In the genomic region with DNA sequence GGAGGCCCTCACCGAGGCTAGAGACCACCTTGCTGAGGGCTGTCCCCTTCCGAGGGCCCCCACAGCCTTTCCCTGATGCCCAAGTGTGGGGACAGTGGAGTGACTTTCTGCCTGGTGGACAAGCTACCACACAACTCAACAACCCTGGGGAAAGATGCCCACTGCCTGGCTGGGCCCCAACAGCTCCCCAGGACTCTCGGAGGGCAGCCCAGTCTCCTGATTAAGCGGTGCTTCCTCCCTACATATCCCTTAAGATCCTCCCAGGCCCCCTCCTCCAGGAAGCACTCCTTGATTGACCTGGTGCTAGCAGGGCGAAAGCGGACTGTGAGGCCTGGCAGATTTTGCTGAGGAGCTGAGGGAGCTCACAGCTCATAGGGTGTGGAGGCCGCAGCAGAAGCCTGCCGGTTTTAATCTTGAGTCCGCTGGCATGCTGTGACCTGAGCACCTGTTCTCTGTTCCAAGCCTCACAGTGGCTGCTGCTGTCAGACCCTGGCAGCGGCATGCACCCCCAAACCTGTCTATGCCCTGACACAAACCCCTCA, we compare ENCODE assay signal across 12 cellular contexts. TPM values are rescaled to one million over a fixed set of nuclear protein-coding genes. Genes with fewer than 3 reads are reported as not detected.
A peak's percentile ranks its signal among the peaks of the same experiment; 100 is the strongest.
DNase-seq lines count a peak whose midpoint lies in the region; ATAC-seq, FAIRE-seq and TF ChIP-seq lines count a peak whose summit lies in the region.
"Had no signal": no experiment of that assay in that cellular context is flagged by ENCODE, and none has a peak within 500 bp of the region (broad histone marks: within the 10 kb centered on the region; RNA-seq: fewer than 3 reads in every experiment).

No MANE protein-coding gene starts in this region.

- no peak overlapping the region for H2AFZ ChIP-seq in SK-N-SH (ENCODE audit: low read depth)
- H2AFZ ChIP-seq in hepatocyte: no peak overlapping the region

- H3K4me1 ChIP-seq in SK-N-SH (ENCODE audit: control insufficient read depth in 1 of 2, insufficient read depth in 2 of 2, low read depth in 1 of 2, low read length in 1 of 2) (peaks cover 18 to 51% of the 10 kb centered on the region in 2 experiments), HEK293 (ENCODE audit: control insufficient read depth, insufficient read depth, low read length) (peaks cover 6% of the 10 kb centered on the region), pancreas (peaks cover 0 to 22% (median 3%) of the 10 kb centered on the region in 3 donors), hepatocyte (ENCODE audit: insufficient read depth) (peaks cover 4% of the 10 kb centered on the region)

- intact Hi-C loops in pancreas (cut with DNase I): no loop called here

- H3K27ac ChIP-seq in SK-N-SH (ENCODE audit: low read depth in 2 of 2, low read length in 1 of 2) (peak overlapping the region in 1 of 2 experiments; percentile 39; a peak in 1 of 4 replicates), HEK293 (ENCODE audit: extremely low read depth, low read depth, low read length) (peak overlapping the region; percentile 2; the same call in 1 of the 2 replicates), brain microvascular endothelial cell (peak overlapping the region; percentile 50), pancreas (peak overlapping the region; percentile 30 to 58 (median 41)), hepatocyte (no peak overlapping the region)

- 98% methylated on average over 6 of the region's 10 CpGs for WGBS in SK-N-SH (ENCODE audit: low lambda C conversion rate)
- WGBS in pancreas, 2 donors: 54 to 62% methylated on average over 10 of the region's 10 CpGs
- WGBS in hepatocyte (ENCODE audit: low lambda C conversion rate, missing lambda C conversion rate): 96% methylated on average over 10 of the region's 10 CpGs

- in situ Hi-C loops in brain microvascular endothelial cell (cut with HindIII; ENCODE audit: low pct_ligation_motif_present, low sequenced_read_pairs): no loop called here

- POLR2A ChIA-PET in SK-N-SH (lab: Yijun Ruan, JAX): no interaction called here
- POLR2A ChIA-PET in HEK293 (lab: Yijun Ruan, JAX): interaction anchor here (0.7 to 1.2 kb wide), 2 partner anchors 216 to 464 kb away, joined by 3 to 4 read pairs; partner anchors contain the start of genes PAXX and TUBB4B

- no peak overlapping the region for H3K9ac ChIP-seq in SK-N-SH

- H3K36me3 ChIP-seq in SK-N-SH (replicated peaks in 1 of 2; ENCODE audit: control insufficient read depth in 1 of 2, insufficient read depth in 2 of 2, low read length in 1 of 2) (peaks cover 0 to 34% of the 10 kb centered on the region in 2 experiments), HEK293 (ENCODE audit: control insufficient read depth in 2 of 2, insufficient read depth in 1 of 2, low read length in 2 of 2) (peaks cover 0 to 54% of the 10 kb centered on the region in 2 experiments; a peak in 1 of 3 replicates), brain microvascular endothelial cell (replicated peaks) (peaks cover 21% of the 10 kb centered on the region), pancreas (peaks cover 0 to 8% (median 0%) of the 10 kb centered on the region in 3 donors), hepatocyte (replicated peaks; ENCODE audit: insufficient read depth, low read depth) (no peaks in the 10 kb centered on the region)

- CTCF ChIA-PET in SK-N-SH (lab: Yijun Ruan, JAX): interaction anchor here (1.8 to 5.7 kb wide), 3 partner anchors 12 to 170 kb away, joined by 6 to 53 read pairs (median 12); partner anchors contain the start of genes ENTPD8, EXD3 and NOXA1
- CTCF ChIA-PET in HEK293 (lab: Yijun Ruan, JAX): interaction anchor here (0.6 to 1.8 kb wide), 6 partner anchors 12 to 509 kb away, joined by 3 to 14 read pairs (median 4); partner anchors contain the start of gene EXD3

- peaks cover 10% of the 10 kb centered on the region; the same call in 1 of the 2 replicates for H3K79me2 ChIP-seq in SK-N-SH (ENCODE audit: insufficient read depth)
- H3K79me2 ChIP-seq in hepatocyte: peaks cover 11% of the 10 kb centered on the region

- H3K27me3 ChIP-seq in SK-N-SH (ENCODE audit: insufficient read depth): no peaks in the 10 kb centered on the region
- no peaks in the 10 kb centered on the region for H3K27me3 ChIP-seq in brain microvascular endothelial cell (replicated peaks)
- no peaks in the 10 kb centered on the region for H3K27me3 ChIP-seq in pancreas
- H3K27me3 ChIP-seq in hepatocyte: no peaks in the 10 kb centered on the region
- H3K27me3 ChIP-seq: MG63 had no signal

- no peak for TF ChIP-seq RAD21 in SK-N-SH (IDR thresholded peaks at IDR 0.05; ENCODE audit: low read length)

- H3K9me2 ChIP-seq in SK-N-SH (no peaks in the 10 kb centered on the region), hepatocyte (replicated peaks; ENCODE audit: insufficient read depth) (no peaks in the 10 kb centered on the region)

- TF ChIP-seq CTCF in SK-N-SH (IDR thresholded peaks at IDR 0.05) (no peak), HEK293 (tag by site-specific recombination; IDR thresholded peaks at IDR 0.05) (no peak), brain microvascular endothelial cell (IDR thresholded peaks at IDR 0.05; ENCODE audit: low read depth, low read length, missing control alignments) (no peak), pancreas (IDR thresholded peaks at IDR 0.05) (no peak), hepatocyte (IDR thresholded peaks at IDR 0.05; ENCODE audit: poor library complexity) (no peak)

- H3K4me2 ChIP-seq in SK-N-SH (peak overlapping the region; percentile 98; the same call in 1 of the 2 replicates), hepatocyte (no peak overlapping the region)

- H3F3A ChIP-seq in SK-N-SH (replicated peaks; ENCODE audit: insufficient read depth): no peaks in the 10 kb centered on the region

- H3K4me3 ChIP-seq in SK-N-SH (ENCODE audit: low read depth in 2 of 2, low read length in 1 of 2) (no peak overlapping the region), HEK293 (ENCODE audit: low read depth, low read length) (no peak overlapping the region), brain microvascular endothelial cell (ENCODE audit: low read depth, low read length) (peak overlapping the region; percentile 5), pancreas (peak overlapping the region in 2 of 4 donors; percentile 67 to 74), hepatocyte (no peak overlapping the region)

- FAIRE-seq in pancreas (lab: Jason Lieb, UNC): no peak

- H3K9me3 ChIP-seq in SK-N-SH: no peaks in the 10 kb centered on the region
- H3K9me3 ChIP-seq in HEK293 (ENCODE audit: control insufficient read depth, insufficient read depth, low read depth, low read length): no peaks in the 10 kb centered on the region
- H3K9me3 ChIP-seq in pancreas: no peaks in the 10 kb centered on the region
- no peaks in the 10 kb centered on the region for H3K9me3 ChIP-seq in hepatocyte (ENCODE audit: low read depth)
- H3K9me3 ChIP-seq: MG63 had no signal

- DNase-seq in SK-N-SH: no peak
- no peak for DNase-seq in brain microvascular endothelial cell
- peak in 2 of 6 donors; percentile 45 to 59 for DNase-seq in pancreas
- DNase-seq in hepatocyte (ENCODE audit: low spot score): no peak
- DNase-seq: MG63; NCI-H345; SHP77 treated with DMSO at 0.1 percent for 48 hours; stimulated activated CD4-positive, alpha-beta T cell treated with anti-CD3 and anti-CD28 coated beads, Interleukin-12 subunit alpha, Interleukin-12 subunit beta, amount 100 ng/mL, for 4 hours had no signal

- ATAC-seq in SK-N-SH treated with all-trans-retinoic acid at 6 μM for 48 hours: no peak
- ATAC-seq in pancreas: peak in 3 of 4 donors; percentile 6 to 16 (median 11)
- no peak for ATAC-seq in GM19351 (IDR thresholded peaks at IDR 0.05; ENCODE audit: unreplicated experiment)
- no peak for ATAC-seq in GM18861 (IDR thresholded peaks at IDR 0.05; ENCODE audit: unreplicated experiment)

- no peak for TF ChIP-seq EP300 in SK-N-SH (IDR thresholded peaks at IDR 0.05; ENCODE audit: borderline replicate concordance in 1 of 2, low read depth in 1 of 2, low read length in 1 of 2)

- H4K20me1 ChIP-seq in SK-N-SH (ENCODE audit: insufficient read depth) (peaks cover 16% of the 10 kb centered on the region), hepatocyte (ENCODE audit: insufficient read depth, poor library complexity, severe bottlenecking) (peaks cover 3% of the 10 kb centered on the region)

TF ChIP-seq in SK-N-SH, 30 proteins besides CTCF, POLR2A, EP300 and RAD21 (continues in another document):
- TF ChIP-seq GATA2 (CRISPR knock-in tag; IDR thresholded peaks at IDR 0.05): no peak

TF ChIP-seq in HEK293, 187 proteins besides CTCF, POLR2A, EP300 and RAD21 (continues in another document):
- TF ChIP-seq ZFP3 (tag by site-specific recombination; IDR thresholded peaks at IDR 0.05; ENCODE audit: low read depth) (no peak), ZNF830 (tag by site-specific recombination; IDR thresholded peaks at IDR 0.05; ENCODE audit: low read depth) (no peak), ZNF324 (tag by site-specific recombination; IDR thresholded peaks at IDR 0.05) (no peak), ZNF354C (tag by site-specific recombination; IDR thresholded peaks at IDR 0.05; ENCODE audit: borderline replicate concordance, low read depth) (no peak)

RNA-seq across cellular contexts. Expression of gene NSMF, which starts 2.2 kb away (rescaled TPM):
- polyA plus RNA-seq in SK-N-SH (2012; rRNA removed) (58.6 and 58.8 TPM in 2 replicates), pancreas (10 to 100 TPM; 68.6 to 81.0 TPM), hepatocyte (51.6 and 54.7 TPM in 2 replicates)
- polyA plus RNA-seq in SK-N-SH (2012; cell fraction: cytosol; rRNA removed): 23.7 and 36.2 TPM in 2 replicates
- 185 and 220 TPM in 2 replicates for polyA plus RNA-seq in SK-N-SH (2012; cell fraction: nucleus; rRNA removed)
- total RNA-seq in pancreas (10 to 100 TPM; 22.0 to 34.4 (median 26.3) TPM), hepatocyte (37.2 and 39.5 TPM in 2 replicates)

RNA-seq across cellular contexts. Expression of gene ENTPD8, which starts 15.8 kb away (rescaled TPM):
- polyA plus RNA-seq in SK-N-SH (2012; rRNA removed): 0.18 and 0.30 TPM in 2 replicates
- 0.03 and 0.12 TPM in 2 replicates for polyA plus RNA-seq in SK-N-SH (2012; cell fraction: cytosol; rRNA removed)
- 2.2 and 2.6 TPM in 2 replicates for polyA plus RNA-seq in SK-N-SH (2012; cell fraction: nucleus; rRNA removed)
- total RNA-seq in pancreas: 1 to 10 TPM in 5 of 6 donors, under 1 TPM in 1; 0.98 to 3.8 (median 1.3) TPM
- 1 to 10 TPM; 3.9 to 4.7 TPM for polyA plus RNA-seq in pancreas
- 6.1 and 7.1 TPM in 2 replicates for total RNA-seq in hepatocyte
- 14.2 and 16.5 TPM in 2 replicates for polyA plus RNA-seq in hepatocyte

RNA-seq across cellular contexts. Expression of gene NOXA1, which starts 33.7 kb away (rescaled TPM):
- polyA plus RNA-seq in SK-N-SH (2012; rRNA removed): 0.39 and 0.67 TPM in 2 replicates
- 0.12 and 0.22 TPM in 2 replicates for polyA plus RNA-seq in SK-N-SH (2012; cell fraction: cytosol; rRNA removed)
- 5.1 and 9.4 TPM in 2 replicates for polyA plus RNA-seq in SK-N-SH (2012; cell fraction: nucleus; rRNA removed)
- total RNA-seq in pancreas: 10 to 100 TPM in 3 of 6 donors, 1 to 10 TPM in 3; 6.6 to 15.0 (median 10.0) TPM
- 10 to 100 TPM; 40.0 to 45.5 TPM for polyA plus RNA-seq in pancreas
- total RNA-seq in hepatocyte: 7.2 and 8.2 TPM in 2 replicates
- polyA plus RNA-seq in hepatocyte: 12.5 and 13.9 TPM in 2 replicates

RNA-seq across cellular contexts. Expression of gene EXD3, which starts 34.0 kb away (rescaled TPM):
- polyA plus RNA-seq in SK-N-SH (2012; rRNA removed): 11.5 and 14.2 TPM in 2 replicates
- 5.2 and 7.4 TPM in 2 replicates for polyA plus RNA-seq in SK-N-SH (2012; cell fraction: cytosol; rRNA removed)
- 50.1 and 63.9 TPM in 2 replicates for polyA plus RNA-seq in SK-N-SH (2012; cell fraction: nucleus; rRNA removed)
- total RNA-seq in pancreas: 10 to 100 TPM in 3 of 6 donors, 1 to 10 TPM in 3; 8.1 to 16.5 (median 10.4) TPM
- polyA plus RNA-seq in pancreas: 10 to 100 TPM; 43.1 to 57.3 TPM
- total RNA-seq in hepatocyte: 7.3 and 11.8 TPM in 2 replicates
- 21.6 and 24.9 TPM in 2 replicates for polyA plus RNA-seq in hepatocyte

Comparison
In these comparisons a context has a peak if more than half of its experiments do, and no peak if none do; other contexts are left out.
1. ATAC-seq: peak in pancreas (3 of 4); none in SK-N-SH treated with all-trans-retinoic acid at 6 μM for 48 hours (single experiment), GM19351 (single experiment) and GM18861 (single experiment).